Comparison of ENCODE assay signal across 17 cellular contexts in the genomic region with DNA sequence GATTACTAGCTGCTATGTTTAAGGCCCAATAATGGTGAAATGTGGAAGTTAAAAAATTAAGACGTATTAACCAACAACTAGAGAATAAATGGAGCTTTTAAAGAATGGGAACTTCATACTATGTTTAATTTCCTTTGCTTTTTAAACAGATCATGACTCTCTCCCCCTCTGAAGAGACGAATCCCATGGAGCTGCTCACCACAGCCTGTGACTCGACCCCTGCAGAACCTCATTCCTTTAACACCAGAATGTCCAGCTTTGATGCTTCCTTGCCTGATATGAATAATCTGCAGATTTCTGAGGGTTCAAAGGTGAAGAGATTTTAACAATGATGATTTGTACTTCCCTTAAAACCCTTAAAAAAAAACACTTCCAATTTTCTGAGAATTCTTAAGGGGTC. TPM values are rescaled to one million over a fixed set of nuclear protein-coding genes. Genes with fewer than 3 reads are reported as not detected.
DNase-seq lines count a peak whose midpoint lies in the region; ATAC-seq and TF ChIP-seq lines count a peak whose summit lies in the region.
"Had no signal": no experiment of that assay in that cellular context is flagged by ENCODE, and none has a peak within 500 bp of the region (broad histone marks: within the 10 kb centered on the region; RNA-seq: fewer than 3 reads in every experiment).

No MANE protein-coding gene starts in this region.

- H3K27ac ChIP-seq in right atrium auricular region (peak overlapping the region; percentile 72 to 86), fibroblast of lung (ENCODE audit: insufficient read depth, low read length) (no peak overlapping the region), psoas muscle (peak overlapping the region; percentile 64)
- H3K27ac ChIP-seq: suprapubic skin had no signal

- no peaks in the 10 kb centered on the region for H3K9me3 Mint-ChIP-seq in CD14-positive monocyte
- H3K9me3 Mint-ChIP-seq: activated naive CD8-positive, alpha-beta T cell treated with anti-CD3 and anti-CD28 coated beads, Interleukin-2, amount 10 ng/mL, durations not matched to agents 7 days and 5 days; CD8-positive, alpha-beta memory T cell had no signal

- H3K36me3 ChIP-seq in right atrium auricular region (peaks cover 15% of the 10 kb centered on the region), fibroblast of lung (ENCODE audit: control insufficient read depth, insufficient read depth, low read length) (peaks cover 2% of the 10 kb centered on the region), psoas muscle (ENCODE audit: insufficient read depth in 1 of 2, low read depth in 1 of 2) (peaks cover 0 to 51% of the 10 kb centered on the region in 2 donors)

- intact Hi-C loops in Right ventricle myocardium superior (cut with DNase I), result no loop called here
- intact Hi-C loops in psoas muscle (cut with DNase I), result no loop called here
- intact Hi-C loops in CD14-positive monocyte (cut with micrococcal nuclease), result no loop called here

- peak overlapping the region in 2 of 7 donors; percentile 23 to 46 for H3K27ac Mint-ChIP-seq in CD14-positive monocyte
- H3K27ac Mint-ChIP-seq: activated naive CD8-positive, alpha-beta T cell treated with anti-CD3 and anti-CD28 coated beads, Interleukin-2, amount 10 ng/mL, durations not matched to agents 7 days and 5 days had no signal

- peaks cover 83 to 90% of the 10 kb centered on the region in 2 donors for H3K36me3 Mint-ChIP-seq in CD14-positive monocyte
- H3K36me3 Mint-ChIP-seq: activated naive CD8-positive, alpha-beta T cell treated with anti-CD3 and anti-CD28 coated beads, Interleukin-2, amount 10 ng/mL, durations not matched to agents 7 days and 5 days had no signal

- no peak for ATAC-seq in Right ventricle myocardium superior (ENCODE audit: poor library complexity)
- no peak for ATAC-seq in psoas muscle
- ATAC-seq in GM19452 (IDR thresholded peaks at IDR 0.05; ENCODE audit: unreplicated experiment), result no peak
- ATAC-seq in HG03439 (IDR thresholded peaks at IDR 0.05; ENCODE audit: unreplicated experiment), result no peak
- ATAC-seq in activated CD4-positive, CD25-positive, alpha-beta regulatory T cell treated with anti-CD3 and anti-CD28 coated beads, Interleukin-2, amount 50 U/mL, for 24 hours, result no peak

- peaks cover 0 to 74% of the 10 kb centered on the region in 2 donors for H3K4me1 ChIP-seq in right atrium auricular region
- H3K4me1 ChIP-seq in fibroblast of lung (ENCODE audit: control insufficient read depth, extremely low read depth, insufficient read depth, low read length), result peaks cover 11% of the 10 kb centered on the region
- peaks cover 12% of the 10 kb centered on the region for H3K4me1 ChIP-seq in psoas muscle

- H3K9ac ChIP-seq in fibroblast of lung (ENCODE audit: insufficient read depth, low read length), result no peak overlapping the region

- H3K4me3 ChIP-seq in right atrium auricular region (no peak overlapping the region), fibroblast of lung (replicated peaks in 1 of 4; ENCODE audit: control extremely low read depth in 1 of 4, insufficient read depth in 1 of 4, low read depth in 3 of 4, low read length in 4 of 4) (no peak overlapping the region), psoas muscle (peak overlapping the region; percentile 23)
- H3K4me3 ChIP-seq: suprapubic skin had no signal

- 59 to 63% (median 61%) methylated on average over 3 of the region's 3 CpGs for WGBS in psoas muscle, 3 donors

- no peaks in the 10 kb centered on the region for H4K20me1 ChIP-seq in fibroblast of lung (ENCODE audit: control insufficient read depth, extremely low read depth, insufficient read depth, low read length)

- no peaks in the 10 kb centered on the region for H3K4me1 Mint-ChIP-seq in CD14-positive monocyte
- H3K4me1 Mint-ChIP-seq: activated naive CD8-positive, alpha-beta T cell treated with anti-CD3 and anti-CD28 coated beads, Interleukin-2, amount 10 ng/mL, durations not matched to agents 7 days and 5 days; CD8-positive, alpha-beta memory T cell had no signal

- no peak overlapping the region for H3K4me3 Mint-ChIP-seq in CD14-positive monocyte
- H3K4me3 Mint-ChIP-seq: activated naive CD8-positive, alpha-beta T cell treated with anti-CD3 and anti-CD28 coated beads, Interleukin-2, amount 10 ng/mL, durations not matched to agents 7 days and 5 days; CD8-positive, alpha-beta memory T cell had no signal

- H3K9me3 ChIP-seq in right atrium auricular region, result no peaks in the 10 kb centered on the region
- H3K9me3 ChIP-seq in fibroblast of lung (ENCODE audit: control insufficient read depth, insufficient read depth, low read depth, low read length), result no peaks in the 10 kb centered on the region
- H3K9me3 ChIP-seq in psoas muscle, result no peaks in the 10 kb centered on the region
- H3K9me3 ChIP-seq: suprapubic skin had no signal

- TF ChIP-seq CTCF in right atrium auricular region (IDR thresholded peaks at IDR 0.05) (no peak), fibroblast of lung (conservative IDR thresholded peaks at IDR 0.05 in 1 of 2, IDR thresholded peaks at IDR 0.05 in 1 of 2; ENCODE audit: low read depth in 1 of 2, low read length in 2 of 2) (no peak), psoas muscle (IDR thresholded peaks at IDR 0.05) (no peak), CD14-positive monocyte (IDR thresholded peaks at IDR 0.05) (no peak)

- no peaks in the 10 kb centered on the region for H3K27me3 Mint-ChIP-seq in CD14-positive monocyte (ENCODE audit: low read depth in 3 of 3)

- DNase-seq in right atrium auricular region (ENCODE audit: low spot score), result no peak
- DNase-seq in Right ventricle myocardium superior, result no peak
- DNase-seq in fibroblast of lung (ENCODE audit: low read depth in 2 of 2), result peak in 1 of 2 donors; percentile 38
- DNase-seq in psoas muscle, result no peak
- no peak for DNase-seq in CD14-positive monocyte (ENCODE audit: low spot score)
- DNase-seq: activated CD4-positive, alpha-beta T cell treated with anti-CD3 and anti-CD28 coated beads for 4 hours; activated naive CD8-positive, alpha-beta T cell treated with anti-CD3 and anti-CD28 coated beads, Interleukin-2, amount 10 ng/mL, durations not matched to agents 7 days and 5 days; activated T-cell treated with anti-CD3 and anti-CD28 coated beads for 4 hours; CD8-positive, alpha-beta memory T cell; T-helper 9 cell had no signal

- no peaks in the 10 kb centered on the region for H3K79me2 ChIP-seq in fibroblast of lung (ENCODE audit: control insufficient read depth, insufficient read depth, low read length)

- H2AFZ ChIP-seq in fibroblast of lung (ENCODE audit: low read length), result no peak overlapping the region

- H3K27me3 ChIP-seq in right atrium auricular region (no peaks in the 10 kb centered on the region), fibroblast of lung (ENCODE audit: control insufficient read depth, insufficient read depth, low read length) (no peaks in the 10 kb centered on the region), psoas muscle (ENCODE audit: insufficient read depth in 3 of 3, low read length in 2 of 3) (no peaks in the 10 kb centered on the region)
- H3K27me3 ChIP-seq: suprapubic skin had no signal

- H3K4me2 ChIP-seq in fibroblast of lung (ENCODE audit: extremely low read depth, insufficient read depth, low read length), result peak overlapping the region; percentile 8

RNA-seq across cellular contexts. Expression of gene ZAR1L, which starts 53.0 kb away (rescaled TPM):
- not detected for total RNA-seq in right atrium auricular region
- not detected for total RNA-seq in Right ventricle myocardium superior
- total RNA-seq in fibroblast of lung, result not detected in 2 replicates
- polyA plus RNA-seq in fibroblast of lung, result not detected in 2 replicates
- not detected in 2 replicates for polyA plus RNA-seq in fibroblast of lung (2012)
- not detected in 2 replicates for polyA minus RNA-seq in fibroblast of lung (ENCODE audit: low replicate concordance)
- not detected for total RNA-seq in psoas muscle
- polyA plus RNA-seq in psoas muscle, result not detected
- polyA plus RNA-seq in CD14-positive monocyte, result not detected
- total RNA-seq: activated naive CD8-positive, alpha-beta T cell treated with anti-CD3 and anti-CD28 coated beads, Interleukin-2, amount 10 ng/mL, durations not matched to agents 7 days and 5 days; CD8-positive, alpha-beta memory T cell; esophagus mucosa; liver; occipital lobe; suprapubic skin had no signal
- polyA plus RNA-seq: CD8-positive, alpha-beta memory T cell; liver had no signal

RNA-seq across cellular contexts. Expression of gene BRCA2, which starts 53.1 kb away (rescaled TPM):
- under 1 TPM; 0.15 to 0.24 TPM for total RNA-seq in right atrium auricular region
- total RNA-seq in Right ventricle myocardium superior, result 0.43 TPM
- 2.1 and 4.5 TPM in 2 replicates for total RNA-seq in fibroblast of lung
- 2.0 and 3.2 TPM in 2 replicates for polyA plus RNA-seq in fibroblast of lung
- 1.2 and 3.3 TPM in 2 replicates for polyA plus RNA-seq in fibroblast of lung (2012)
- polyA minus RNA-seq in fibroblast of lung (ENCODE audit: low replicate concordance), result 0.43 and 1.5 TPM in 2 replicates
- total RNA-seq in psoas muscle, result under 1 TPM; 0.11 to 0.34 (median 0.20) TPM
- polyA plus RNA-seq in psoas muscle, result under 1 TPM; 0.01 to 0.09 (median 0.07) TPM
- polyA plus RNA-seq in CD14-positive monocyte, result under 1 TPM; 0.36 TPM
